In the genomic region with DNA sequence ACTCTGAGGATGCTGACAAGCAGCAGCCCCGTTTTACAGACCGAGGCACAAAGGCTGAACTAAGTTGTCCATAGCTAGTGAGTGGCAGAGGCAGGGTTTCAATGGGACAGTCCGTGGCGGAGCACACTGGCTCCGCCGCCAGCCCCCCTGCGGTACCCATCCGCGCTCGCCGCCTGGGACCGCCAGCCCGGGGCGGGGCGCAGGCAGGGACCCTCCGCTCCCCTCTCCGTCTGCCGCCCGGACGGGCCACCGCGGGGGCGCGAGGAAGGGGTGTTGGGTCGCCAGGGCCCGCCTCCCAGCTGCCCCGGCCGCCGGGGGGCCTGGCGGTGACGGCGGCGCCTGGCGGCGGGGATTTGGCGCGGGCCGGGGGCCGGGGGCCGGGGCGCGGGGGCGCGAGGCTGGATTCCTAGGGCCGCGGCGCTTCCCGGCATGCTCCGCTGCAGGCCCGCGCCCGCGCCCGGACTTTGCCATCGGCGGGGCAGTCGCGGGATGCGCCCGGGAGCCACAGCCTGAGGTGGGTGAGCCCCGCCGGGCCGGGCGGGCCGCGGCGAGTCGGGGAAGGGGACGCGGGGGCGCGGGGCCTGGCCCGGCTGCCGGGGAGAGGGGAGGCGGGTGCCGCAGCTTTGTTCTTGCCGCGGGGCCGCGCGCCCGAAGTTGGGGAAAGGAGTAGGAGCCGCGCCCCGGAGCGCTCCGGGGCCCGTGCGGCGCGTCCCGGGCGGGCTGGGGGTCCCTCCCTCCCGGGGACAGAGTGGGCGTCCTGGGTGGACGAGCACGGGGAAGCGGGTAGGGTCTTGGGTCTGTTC, we compare ENCODE assay signal across 1 cellular context.
TF ChIP-seq lines count a peak whose summit lies in the region.

A gene with protein sequence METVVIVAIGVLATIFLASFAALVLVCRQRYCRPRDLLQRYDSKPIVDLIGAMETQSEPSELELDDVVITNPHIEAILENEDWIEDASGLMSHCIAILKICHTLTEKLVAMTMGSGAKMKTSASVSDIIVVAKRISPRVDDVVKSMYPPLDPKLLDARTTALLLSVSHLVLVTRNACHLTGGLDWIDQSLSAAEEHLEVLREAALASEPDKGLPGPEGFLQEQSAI (plus strand): TSS at position 430 of the 803 bp plus-strand sequence. CDS start 3,376 bp downstream, outside the sequence.

TF ChIP-seq in HEK293, 187 proteins besides CTCF, POLR2A, EP300 and RAD21 (continued from another document):
- TF ChIP-seq, protein P1, sequence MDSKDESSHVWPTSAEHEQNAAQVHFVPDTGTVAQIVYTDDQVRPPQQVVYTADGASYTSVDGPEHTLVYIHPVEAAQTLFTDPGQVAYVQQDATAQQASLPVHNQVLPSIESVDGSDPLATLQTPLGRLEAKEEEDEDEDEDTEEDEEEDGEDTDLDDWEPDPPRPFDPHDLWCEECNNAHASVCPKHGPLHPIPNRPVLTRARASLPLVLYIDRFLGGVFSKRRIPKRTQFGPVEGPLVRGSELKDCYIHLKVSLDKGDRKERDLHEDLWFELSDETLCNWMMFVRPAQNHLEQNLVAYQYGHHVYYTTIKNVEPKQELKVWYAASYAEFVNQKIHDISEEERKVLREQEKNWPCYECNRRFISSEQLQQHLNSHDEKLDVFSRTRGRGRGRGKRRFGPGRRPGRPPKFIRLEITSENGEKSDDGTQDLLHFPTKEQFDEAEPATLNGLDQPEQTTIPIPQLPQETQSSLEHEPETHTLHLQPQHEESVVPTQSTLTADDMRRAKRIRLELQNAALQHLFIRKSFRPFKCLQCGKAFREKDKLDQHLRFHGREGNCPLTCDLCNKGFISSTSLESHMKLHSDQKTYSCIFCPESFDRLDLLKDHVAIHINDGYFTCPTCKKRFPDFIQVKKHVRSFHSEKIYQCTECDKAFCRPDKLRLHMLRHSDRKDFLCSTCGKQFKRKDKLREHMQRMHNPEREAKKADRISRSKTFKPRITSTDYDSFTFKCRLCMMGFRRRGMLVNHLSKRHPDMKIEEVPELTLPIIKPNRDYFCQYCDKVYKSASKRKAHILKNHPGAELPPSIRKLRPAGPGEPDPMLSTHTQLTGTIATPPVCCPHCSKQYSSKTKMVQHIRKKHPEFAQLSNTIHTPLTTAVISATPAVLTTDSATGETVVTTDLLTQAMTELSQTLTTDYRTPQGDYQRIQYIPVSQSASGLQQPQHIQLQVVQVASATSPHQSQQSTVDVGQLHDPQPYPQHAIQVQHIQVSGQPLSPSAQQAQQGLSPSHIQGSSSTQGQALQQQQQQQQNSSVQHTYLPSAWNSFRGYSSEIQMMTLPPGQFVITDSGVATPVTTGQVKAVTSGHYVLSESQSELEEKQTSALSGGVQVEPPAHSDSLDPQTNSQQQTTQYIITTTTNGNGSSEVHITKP (tag by site-specific recombination; IDR thresholded peaks at IDR 0.05): peak; percentile 88
- TF ChIP-seq, protein P2, sequence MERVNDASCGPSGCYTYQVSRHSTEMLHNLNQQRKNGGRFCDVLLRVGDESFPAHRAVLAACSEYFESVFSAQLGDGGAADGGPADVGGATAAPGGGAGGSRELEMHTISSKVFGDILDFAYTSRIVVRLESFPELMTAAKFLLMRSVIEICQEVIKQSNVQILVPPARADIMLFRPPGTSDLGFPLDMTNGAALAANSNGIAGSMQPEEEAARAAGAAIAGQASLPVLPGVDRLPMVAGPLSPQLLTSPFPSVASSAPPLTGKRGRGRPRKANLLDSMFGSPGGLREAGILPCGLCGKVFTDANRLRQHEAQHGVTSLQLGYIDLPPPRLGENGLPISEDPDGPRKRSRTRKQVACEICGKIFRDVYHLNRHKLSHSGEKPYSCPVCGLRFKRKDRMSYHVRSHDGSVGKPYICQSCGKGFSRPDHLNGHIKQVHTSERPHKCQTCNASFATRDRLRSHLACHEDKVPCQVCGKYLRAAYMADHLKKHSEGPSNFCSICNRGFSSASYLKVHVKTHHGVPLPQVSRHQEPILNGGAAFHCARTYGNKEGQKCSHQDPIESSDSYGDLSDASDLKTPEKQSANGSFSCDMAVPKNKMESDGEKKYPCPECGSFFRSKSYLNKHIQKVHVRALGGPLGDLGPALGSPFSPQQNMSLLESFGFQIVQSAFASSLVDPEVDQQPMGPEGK (tag by site-specific recombination; IDR thresholded peaks at IDR 0.05): peak; percentile 41; the same call in 1 of the 2 replicates
- peak; percentile 19; the same call in 1 of the 2 replicates for TF ChIP-seq ZFHX2 (tag by site-specific recombination; conservative IDR thresholded peaks at IDR 0.05)
- TF ChIP-seq ZNF335 (tag by site-specific recombination; conservative IDR thresholded peaks at IDR 0.05): peak; percentile 44; the same call in 1 of the 2 replicates
- peak; percentile 35; the same call in 1 of the 2 replicates for TF ChIP-seq ZNF423 (tag by site-specific recombination; IDR thresholded peaks at IDR 0.05)
- no peak for TF ChIP-seq ZNF473 (tag by site-specific recombination; IDR thresholded peaks at IDR 0.05)
- TF ChIP-seq ZNF529 (tag by site-specific recombination; IDR thresholded peaks at IDR 0.05; ENCODE audit: insufficient replicate concordance): no peak
- TF ChIP-seq ZIC2 (tag by site-specific recombination; IDR thresholded peaks at IDR 0.05): peak; percentile 14; the same call in 1 of the 2 replicates
- TF ChIP-seq ZNF664 (tag by site-specific recombination; IDR thresholded peaks at IDR 0.05): no peak
- peak; percentile 59 for TF ChIP-seq ZBTB8A (tag by site-specific recombination; IDR thresholded peaks at IDR 0.05)
- no peak for TF ChIP-seq ZEB2 (tag by site-specific recombination; IDR thresholded peaks at IDR 0.05)
- TF ChIP-seq ZNF174 (tag by site-specific recombination; IDR thresholded peaks at IDR 0.05): no peak
